7 cellular contexts compared by ENCODE assay signal in the genomic region with DNA sequence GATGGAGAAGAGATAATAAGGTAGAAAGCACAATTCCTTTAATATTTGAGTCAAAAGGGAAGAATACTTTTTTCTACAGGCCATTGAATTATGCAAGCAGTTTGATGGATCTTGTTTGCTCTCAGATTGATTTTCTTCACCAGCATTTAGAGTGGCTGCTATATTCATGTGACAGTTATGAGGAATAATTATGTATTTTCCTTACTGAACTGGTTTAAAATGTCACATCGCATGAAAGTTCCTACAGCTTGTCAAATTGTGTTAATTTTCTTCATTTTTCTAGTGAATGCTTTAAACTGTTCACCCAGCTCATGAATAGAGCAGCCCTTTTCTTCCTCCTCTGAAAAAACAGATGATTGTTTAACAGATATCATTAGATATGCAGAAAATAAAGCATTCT. TPM values are rescaled to one million over a fixed set of nuclear protein-coding genes. Genes with fewer than 3 reads are reported as not detected.
"Had no signal": no experiment of that assay in that cellular context is flagged by ENCODE, and none has a peak within 500 bp of the region (broad histone marks: within the 10 kb centered on the region; RNA-seq: fewer than 3 reads in every experiment).

No MANE protein-coding gene starts in this region.

- FAIRE-seq: HepG2, HTR-8/SVneo had no signal

- ATAC-seq: HepG2 had no signal

- H3K27ac ChIP-seq: HL-60 had no signal

- DNase-seq: IMR-90, KBM-7, KG1 had no signal

RNA-seq across cellular contexts. Expression of a gene that starts 37.4 kb away (rescaled TPM):
- polyA plus RNA-seq: IgD-negative memory B cell had no signal
